In genomic region chrX:104156630-104157529, GRCh38 we compare ENCODE assay signal across 8 cellular contexts. TPM values are rescaled to one million over a fixed set of nuclear protein-coding genes. Genes with fewer than 3 reads are reported as not detected.
DNase-seq lines count a peak whose midpoint lies in the region; ATAC-seq and TF ChIP-seq lines count a peak whose summit lies in the region.

SLC25A53 (minus strand) TSS chrX:104157009; CDS start chrX:104105257, 51,752 bp downstream.

- H3K27ac ChIP-seq in adrenal gland (peak within 1 kb of the TSS in 4 of 5 donors; percentile 75 to 92 (median 83)), prostate gland (peak within 1 kb of the TSS; percentile 81 to 85)

- TF ChIP-seq POLR2A in adrenal gland (IDR thresholded peaks at IDR 0.05) = peak; percentile 16 to 71
- TF ChIP-seq POLR2A in prostate gland (IDR thresholded peaks at IDR 0.05) = peak; percentile 29

- no peaks in the 10 kb centered on the region for H3K27me3 ChIP-seq in adrenal gland
- no peaks in the 10 kb centered on the region for H3K27me3 ChIP-seq in prostate gland (replicated peaks; ENCODE audit: insufficient read depth)

- TF ChIP-seq CTCF in GM12875 (IDR thresholded peaks at IDR 0.05; ENCODE audit: borderline replicate concordance, insufficient read depth, low read depth, low read length) (no peak), adrenal gland (IDR thresholded peaks at IDR 0.05) (no peak), prostate gland (IDR thresholded peaks at IDR 0.05) (peak in 2 of 4 experiments; percentile 10)

- H3K4me1 ChIP-seq in adrenal gland (replicated peaks in 1 of 2) (peaks cover 0 to 8% of the 10 kb centered on the region in 2 donors), prostate gland (replicated peaks) (no peaks in the 10 kb centered on the region)

- WGBS in adrenal gland, 4 donors = 0 to 49% (median 18%) methylated on average over 38 to 44 of the region's 44 CpGs
- WGBS in prostate gland = 0% methylated on average over 21 of the region's 44 CpGs

- H3K4me3 ChIP-seq in GM12875 (ENCODE audit: low read depth, low read length) (peak within 1 kb of the TSS; percentile 65), adrenal gland (peak within 1 kb of the TSS; percentile 27 to 68 (median 45)), prostate gland (peak within 1 kb of the TSS; percentile 43 to 47)

- H3K36me3 ChIP-seq in adrenal gland (replicated peaks in 1 of 2) (no peaks in the 10 kb centered on the region), prostate gland (no peaks in the 10 kb centered on the region)

- ATAC-seq in HG02759 (IDR thresholded peaks at IDR 0.05; ENCODE audit: unreplicated experiment) = peak; percentile 95
- ATAC-seq in left cardiac atrium = peak; percentile 96 to 98

- intact Hi-C loops in adrenal gland (cut with DNase I) = no loop called here
- intact Hi-C loops in left cardiac atrium (cut with DNase I) = no loop called here
- intact Hi-C loops in prostate gland (cut with DNase I) = no loop called here

- H3K9me3 ChIP-seq in adrenal gland (replicated peaks in 1 of 3) = no peaks in the 10 kb centered on the region
- H3K9me3 ChIP-seq in prostate gland = no peaks in the 10 kb centered on the region

- DNase-seq in NCI-H128 (lab: John Stamatoyannopoulos, UW; ENCODE audit: unreplicated experiment) (peak; percentile 41), SW480 (ENCODE audit: low spot score) (peak; percentile 87), adrenal gland (peak; percentile 72 to 91 (median 79)), left cardiac atrium (peak; percentile 80), prostate gland (ENCODE audit: low spot score) (peak; percentile 63), ureter (ENCODE audit: low spot score) (peak; percentile 81)

RNA-seq across cellular contexts. Expression of gene SLC25A53, which starts in this region (rescaled TPM):
- total RNA-seq in adrenal gland = 10 to 100 TPM in 2 of 8 donors, 1 to 10 TPM in 6; 5.3 to 51.0 (median 8.8) TPM
- polyA plus RNA-seq in adrenal gland = 10 to 100 TPM in 1 of 3 donors, 1 to 10 TPM in 2; 3.6 to 11.3 (median 8.4) TPM
- 10 to 100 TPM in 1 of 2 donors, 1 to 10 TPM in 1; 8.6 to 10.2 TPM for total RNA-seq in left cardiac atrium
- total RNA-seq in prostate gland = 10 to 100 TPM; 12.1 to 13.1 TPM
- 14.9 TPM for total RNA-seq in ureter

Comparison
In these comparisons a context has a peak if more than half of its experiments do, and no peak if none do; other contexts are left out.
1. Peak in every context shown above with its lines: DNase-seq, ATAC-seq, H3K4me3 ChIP-seq and H3K27ac ChIP-seq.